In genomic region chr15:76930831-76931396, GRCh38 we compare ENCODE assay signal across 1 cellular context.
TF ChIP-seq lines count a peak whose summit lies in the region.

No MANE protein-coding gene starts in this region.

TF ChIP-seq in GM12878, 131 proteins besides CTCF, POLR2A, EP300 and RAD21 (continued from another document):
- no peak for TF ChIP-seq HSF1 (IDR thresholded peaks at IDR 0.05; ENCODE audit: low read depth, low read length)
